ENCODE assay signal across 18 cellular contexts in the genomic region with DNA sequence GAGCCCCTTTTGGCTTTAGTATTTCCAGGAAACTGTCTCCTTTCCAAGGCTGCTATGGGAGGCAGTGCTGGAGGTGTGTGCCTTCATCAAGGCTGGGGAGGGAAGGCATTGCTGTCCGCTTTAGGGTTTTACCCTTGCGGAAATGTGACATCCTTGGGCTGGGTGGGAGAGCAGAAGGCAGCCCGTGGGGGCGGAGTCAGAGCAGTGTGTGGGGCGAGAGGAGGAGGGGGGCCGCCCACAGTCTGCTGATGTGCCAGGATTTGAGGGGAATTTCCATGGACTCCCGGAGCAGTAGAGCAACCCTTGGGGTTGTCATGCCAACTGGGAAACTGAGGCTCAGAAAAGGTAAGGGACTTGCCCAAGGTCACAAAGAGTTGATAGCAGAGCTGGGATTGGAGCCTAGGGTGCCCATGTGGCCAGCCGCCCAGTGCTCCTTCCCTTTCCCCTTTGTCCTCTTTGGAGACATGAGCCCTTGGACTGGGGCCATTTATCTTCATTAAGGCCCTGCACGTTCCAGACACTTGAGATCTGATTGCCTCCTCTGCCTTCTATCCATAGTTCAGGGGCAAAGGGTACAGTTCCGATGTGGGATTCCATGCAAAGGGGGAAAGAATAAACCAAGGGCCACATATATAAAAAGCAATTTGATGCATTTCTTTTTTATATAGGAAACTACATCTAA. TPM values are rescaled to one million over a fixed set of nuclear protein-coding genes. Genes with fewer than 3 reads are reported as not detected.
DNase-seq lines count a peak whose midpoint lies in the region; ATAC-seq, FAIRE-seq and TF ChIP-seq lines count a peak whose summit lies in the region.
"Had no signal": no experiment of that assay in that cellular context is flagged by ENCODE, and none has a peak within 500 bp of the region (broad histone marks: within the 10 kb centered on the region; RNA-seq: fewer than 3 reads in every experiment).

No MANE protein-coding gene starts in this region.

- peaks cover 3% of the 10 kb centered on the region for H3K9me3 Mint-ChIP-seq in astrocyte (ENCODE audit: unreplicated experiment)
- H3K9me3 Mint-ChIP-seq: activated CD4-positive, alpha-beta T cell treated with anti-CD3 and anti-CD28 coated beads, Interleukin-2, amount 10 ng/mL, durations not matched to agents 7 days and 5 days; naive B cell; stimulated activated naive CD8-positive, alpha-beta T cell treated with anti-CD3 and anti-CD28 coated beads, Interleukin-15, Interleukin-2, amounts not matched to agents 100 ng/mL and 50 ng/mL, for 24 hours had no signal

- H3K4me1 Mint-ChIP-seq in astrocyte (ENCODE audit: low read depth, unreplicated experiment): peaks cover 43% of the 10 kb centered on the region
- H3K4me1 Mint-ChIP-seq: naive B cell had no signal

- no peaks in the 10 kb centered on the region for H3K27me3 Mint-ChIP-seq in astrocyte (ENCODE audit: low read depth, unreplicated experiment)
- H3K27me3 Mint-ChIP-seq: stimulated activated naive CD8-positive, alpha-beta T cell treated with anti-CD3 and anti-CD28 coated beads, Interleukin-15, Interleukin-2, amounts not matched to agents 100 ng/mL and 50 ng/mL, for 24 hours had no signal

- no peak overlapping the region for H2AFZ ChIP-seq in astrocyte (ENCODE audit: low read depth, low read length)

- H3K27me3 ChIP-seq in H7 (ENCODE audit: control insufficient read depth, insufficient read depth, low read length) (peaks cover 1% of the 10 kb centered on the region; the same call in 1 of the 2 replicates), astrocyte (ENCODE audit: insufficient read depth, low read length) (peaks cover 7% of the 10 kb centered on the region), mucosa of rectum (ENCODE audit: control insufficient read depth in 2 of 2, insufficient read depth in 2 of 2, low read length in 2 of 2) (no peaks in the 10 kb centered on the region), stomach smooth muscle (ENCODE audit: control insufficient read depth in 1 of 2, insufficient read depth in 2 of 2, low read length in 2 of 2) (no peaks in the 10 kb centered on the region)
- H3K27me3 ChIP-seq: ascending aorta had no signal

- H3K4me3 ChIP-seq in H7 (ENCODE audit: insufficient read depth, low read depth, low read length) (no peak overlapping the region), astrocyte (ENCODE audit: insufficient read depth, low read depth, low read length) (no peak overlapping the region), mucosa of rectum (ENCODE audit: low read length in 2 of 2) (no peak overlapping the region), stomach smooth muscle (ENCODE audit: low read length in 2 of 2) (peak overlapping the region; percentile 3 to 12)
- H3K4me3 ChIP-seq: ascending aorta, GM12878 had no signal

- DNase-seq in H7 (peak; percentile 70), astrocyte (ENCODE audit: low read depth) (no peak), DMS53 (lab: John Stamatoyannopoulos, UW) (no peak)
- DNase-seq: activated CD4-positive, alpha-beta T cell treated with anti-CD3 and anti-CD28 coated beads, Interleukin-2, amount 10 ng/mL, durations not matched to agents 7 days and 5 days; activated CD8-positive, alpha-beta memory T cell treated with anti-CD3 and anti-CD28 coated beads, Interleukin-2, amount 50 U/mL, for 48 hours; activated gamma-delta T cell treated with Interleukin-2 at 50 U/mL for 16 hours; naive B cell; NCI-H2107; NCI-H526 treated with DMSO at 0.1 percent for 48 hours; stimulated activated CD4-positive, alpha-beta T cell treated with anti-CD3 and anti-CD28 coated beads, Interleukin-15, amount 100 ng/mL, for 24 hours had no signal

- no peak for FAIRE-seq in astrocyte (lab: Jason Lieb, UNC)
- FAIRE-seq: endometrium, GM12878 had no signal

- H3K4me1 ChIP-seq in astrocyte (ENCODE audit: insufficient read depth, low read length) (peaks cover 13% of the 10 kb centered on the region), mucosa of rectum (ENCODE audit: control insufficient read depth in 2 of 2, insufficient read depth in 2 of 2, low read length in 2 of 2) (peaks cover 19 to 25% of the 10 kb centered on the region in 2 donors), stomach smooth muscle (ENCODE audit: control insufficient read depth, insufficient read depth, low read length) (peaks cover 78% of the 10 kb centered on the region)

- H3K4me3 Mint-ChIP-seq in astrocyte (ENCODE audit: unreplicated experiment): no peak overlapping the region
- H3K4me3 Mint-ChIP-seq: activated CD4-positive, alpha-beta T cell treated with anti-CD3 and anti-CD28 coated beads, Interleukin-2, amount 10 ng/mL, durations not matched to agents 7 days and 5 days; naive B cell; stimulated activated naive CD8-positive, alpha-beta T cell treated with anti-CD3 and anti-CD28 coated beads, Interleukin-15, Interleukin-2, amounts not matched to agents 100 ng/mL and 50 ng/mL, for 24 hours had no signal

- H3K79me2 ChIP-seq in astrocyte (ENCODE audit: insufficient read depth, low read length): no peaks in the 10 kb centered on the region

- H3K4me2 ChIP-seq in astrocyte (ENCODE audit: low read length): no peak overlapping the region

- no peaks in the 10 kb centered on the region for H4K20me1 ChIP-seq in astrocyte (ENCODE audit: insufficient read depth, low read length)

- H3K9me3 ChIP-seq in astrocyte (ENCODE audit: insufficient read depth, low read depth, low read length) (no peaks in the 10 kb centered on the region), mucosa of rectum (ENCODE audit: control insufficient read depth in 2 of 2, low read length in 2 of 2) (no peaks in the 10 kb centered on the region), stomach smooth muscle (ENCODE audit: control insufficient read depth in 2 of 2, low read length in 2 of 2) (no peaks in the 10 kb centered on the region)
- H3K9me3 ChIP-seq: ascending aorta had no signal

- H3K36me3 Mint-ChIP-seq in astrocyte (ENCODE audit: low read depth, unreplicated experiment): no peaks in the 10 kb centered on the region
- H3K36me3 Mint-ChIP-seq: naive B cell had no signal

- TF ChIP-seq CTCF in astrocyte (IDR thresholded peaks at IDR 0.05; ENCODE audit: insufficient read depth, low read depth, low read length): no peak

- no peak overlapping the region for H3K27ac ChIP-seq in astrocyte (ENCODE audit: low read depth, low read length)
- H3K27ac ChIP-seq in mucosa of rectum (ENCODE audit: low read depth in 2 of 2, low read length in 2 of 2): peak overlapping the region; percentile 35 to 80
- H3K27ac ChIP-seq in stomach smooth muscle (ENCODE audit: low read length): peak overlapping the region; percentile 94

- H3K36me3 ChIP-seq in H7 (replicated peaks; ENCODE audit: control insufficient read depth, insufficient read depth, low read length): no peaks in the 10 kb centered on the region
- H3K36me3 ChIP-seq in astrocyte (ENCODE audit: insufficient read depth, low read length): no peaks in the 10 kb centered on the region
- H3K36me3 ChIP-seq in mucosa of rectum (ENCODE audit: control insufficient read depth in 2 of 2, insufficient read depth in 2 of 2, low read length in 2 of 2): peaks cover 0 to 5% of the 10 kb centered on the region in 2 donors
- no peaks in the 10 kb centered on the region for H3K36me3 ChIP-seq in stomach smooth muscle (ENCODE audit: control insufficient read depth in 2 of 2, insufficient read depth in 2 of 2, low read length in 2 of 2)
- H3K36me3 ChIP-seq: ascending aorta had no signal

- peak overlapping the region; percentile 58 for H3K27ac Mint-ChIP-seq in astrocyte (ENCODE audit: unreplicated experiment)
- H3K27ac Mint-ChIP-seq: activated CD4-positive, alpha-beta T cell treated with anti-CD3 and anti-CD28 coated beads, Interleukin-2, amount 10 ng/mL, durations not matched to agents 7 days and 5 days; naive B cell; stimulated activated naive CD8-positive, alpha-beta T cell treated with anti-CD3 and anti-CD28 coated beads, Interleukin-15, Interleukin-2, amounts not matched to agents 100 ng/mL and 50 ng/mL, for 24 hours had no signal

- H3K9ac ChIP-seq in astrocyte (ENCODE audit: low read length) (no peak overlapping the region), mucosa of rectum (ENCODE audit: low read depth in 1 of 2, low read length in 2 of 2) (no peak overlapping the region), stomach smooth muscle (ENCODE audit: low read length in 2 of 2) (peak overlapping the region in 1 of 2 donors; percentile 21)

- no peak for ATAC-seq in HG03571 (IDR thresholded peaks at IDR 0.05; ENCODE audit: unreplicated experiment)
- ATAC-seq in HG03025 (IDR thresholded peaks at IDR 0.05; ENCODE audit: low FRiP score, unreplicated experiment): no peak
- ATAC-seq: GM12878 had no signal

RNA-seq across cellular contexts. Expression of a gene that starts 22.2 kb away (rescaled TPM):
- 5.0 and 6.5 TPM in 2 replicates for total RNA-seq in H7 (2014; rRNA removed; shearing (Covaris generic))
- total RNA-seq in astrocyte: 8.7 and 9.4 TPM in 2 replicates

RNA-seq across cellular contexts. Expression of a gene that starts 56.7 kb away (rescaled TPM):
- total RNA-seq in H7 (2014; rRNA removed; shearing (Covaris generic)): 0.48 TPM in 1 of 2 replicates, not detected in the other
- not detected in 2 replicates for total RNA-seq in astrocyte
- total RNA-seq: activated CD4-positive, alpha-beta T cell treated with anti-CD3 and anti-CD28 coated beads, Interleukin-2, amount 10 ng/mL, durations not matched to agents 7 days and 5 days; ascending aorta; GM12878 had no signal

Comparison
In these comparisons a context has a peak if more than half of its experiments do, and no peak if none do; other contexts are left out.
1. H3K4me3 ChIP-seq: peak in stomach smooth muscle (2 of 2); none in H7 (single experiment), astrocyte (single experiment) and mucosa of rectum (0 of 2).